20 cellular contexts compared by ENCODE assay signal in the genomic region with DNA sequence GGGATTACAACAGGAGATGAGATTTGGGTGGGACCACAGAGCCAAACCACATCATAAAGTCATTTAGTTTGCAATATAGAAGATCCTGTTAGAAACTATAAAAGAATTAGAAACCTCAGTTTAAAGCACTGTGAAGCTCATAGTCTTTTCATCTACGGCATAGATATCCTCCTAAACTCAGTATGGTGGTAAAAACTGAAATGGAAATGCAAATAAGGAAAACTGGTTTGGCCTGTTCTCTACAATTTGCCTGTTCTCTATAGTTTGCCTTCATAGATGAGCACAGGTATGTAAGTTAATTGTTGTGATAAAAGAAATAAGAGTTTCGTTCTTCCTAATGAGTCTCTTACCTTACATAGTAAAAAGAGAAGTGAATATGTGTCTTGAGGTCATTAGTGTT.
"Had no signal": no experiment of that assay in that cellular context is flagged by ENCODE, and none has a peak within 500 bp of the region (broad histone marks: within the 10 kb centered on the region; RNA-seq: fewer than 3 reads in every experiment).

No MANE protein-coding gene starts in this region.

- H3K9me3 Mint-ChIP-seq: activated naive CD8-positive, alpha-beta T cell treated with anti-CD3 and anti-CD28 coated beads for 36 hours; activated T-cell treated with anti-CD3 and anti-CD28 coated beads, Interleukin-2, amount 50 U/mL, for 72 hours; WTC11 had no signal

- H2AFZ ChIP-seq: hepatocyte, parathyroid adenoma had no signal

- ATAC-seq: activated CD8-positive, alpha-beta T cell treated with anti-CD3 and anti-CD28 coated beads, Interleukin-2, amount 10 ng/mL, durations not matched to agents 7 days and 5 days; activated T-cell treated with anti-CD3 and anti-CD28 coated beads, Interleukin-2, amount 50 U/mL, for 72 hours; body of pancreas; naive thymus-derived CD4-positive, alpha-beta T cell; WTC11 had no signal

- H3K27me3 ChIP-seq: body of pancreas, esophagus squamous epithelium, hepatocyte, right atrium auricular region, tibial artery had no signal

- H3K4me1 Mint-ChIP-seq: activated naive CD8-positive, alpha-beta T cell treated with anti-CD3 and anti-CD28 coated beads for 36 hours; naive thymus-derived CD4-positive, alpha-beta T cell had no signal

- H3K36me3 Mint-ChIP-seq: activated naive CD8-positive, alpha-beta T cell treated with anti-CD3 and anti-CD28 coated beads for 36 hours; naive thymus-derived CD4-positive, alpha-beta T cell; WTC11 had no signal

- H3K4me3 Mint-ChIP-seq: activated CD8-positive, alpha-beta T cell treated with anti-CD3 and anti-CD28 coated beads, Interleukin-2, amount 10 ng/mL, durations not matched to agents 7 days and 5 days; activated naive CD8-positive, alpha-beta T cell treated with anti-CD3 and anti-CD28 coated beads for 36 hours; activated T-cell treated with anti-CD3 and anti-CD28 coated beads, Interleukin-2, amount 50 U/mL, for 72 hours; naive thymus-derived CD4-positive, alpha-beta T cell; WTC11 had no signal

- H3K79me2 ChIP-seq: hepatocyte, parathyroid adenoma had no signal

- H3K9me3 ChIP-seq: body of pancreas, esophagus squamous epithelium, left ventricle myocardium inferior, right atrium auricular region, tibial artery had no signal

- H3K4me3 ChIP-seq: body of pancreas, coronary artery, esophagus squamous epithelium, hepatocyte, left ventricle myocardium inferior, right atrium auricular region, skin epidermis, tibial artery had no signal

- DNase-seq: activated CD4-positive, alpha-beta T cell treated with anti-CD3 and anti-CD28 coated beads for 48 hours; activated CD8-positive, alpha-beta memory T cell treated with anti-CD3 and anti-CD28 coated beads, Interleukin-2, amount 50 U/mL, for 4 hours; activated CD8-positive, alpha-beta T cell treated with anti-CD3 and anti-CD28 coated beads, Interleukin-2, amount 10 ng/mL, durations not matched to agents 7 days and 5 days; activated naive CD8-positive, alpha-beta T cell treated with anti-CD3 and anti-CD28 coated beads for 36 hours; activated T-cell treated with anti-CD3 and anti-CD28 coated beads, Interleukin-2, amount 50 U/mL, for 72 hours; amygdala; body of pancreas; central memory CD4-positive, alpha-beta T cell; esophagus squamous epithelium; left ventricle myocardium inferior; naive thymus-derived CD4-positive, alpha-beta T cell; stimulated activated CD4-positive, alpha-beta T cell treated with anti-CD3 and anti-CD28 coated beads, Interleukin-4, amount 100 ng/mL, for 24 hours; stimulated activated naive CD4-positive, alpha-beta T cell; tibial artery had no signal

- H3K27ac ChIP-seq: body of pancreas, coronary artery, esophagus squamous epithelium, hepatocyte, left ventricle myocardium inferior, parathyroid adenoma, right atrium auricular region, skin epidermis, tibial artery had no signal

- H3K27ac Mint-ChIP-seq: activated CD8-positive, alpha-beta T cell treated with anti-CD3 and anti-CD28 coated beads, Interleukin-2, amount 10 ng/mL, durations not matched to agents 7 days and 5 days; activated naive CD8-positive, alpha-beta T cell treated with anti-CD3 and anti-CD28 coated beads for 36 hours; activated T-cell treated with anti-CD3 and anti-CD28 coated beads, Interleukin-2, amount 50 U/mL, for 72 hours; naive thymus-derived CD4-positive, alpha-beta T cell had no signal

- H3K4me1 ChIP-seq: body of pancreas, esophagus squamous epithelium, left ventricle myocardium inferior, parathyroid adenoma, right atrium auricular region, tibial artery had no signal

- H3K27me3 Mint-ChIP-seq: activated naive CD8-positive, alpha-beta T cell treated with anti-CD3 and anti-CD28 coated beads for 36 hours; naive thymus-derived CD4-positive, alpha-beta T cell had no signal

- H3K36me3 ChIP-seq: esophagus squamous epithelium, left ventricle myocardium inferior, right atrium auricular region, tibial artery had no signal

- H3K4me2 ChIP-seq: hepatocyte had no signal
